10 cellular contexts compared by ENCODE assay signal in genomic region chr3:177516130-177517011, GRCh38.
A peak's percentile ranks its signal among the peaks of the same experiment; 100 is the strongest.
DNase-seq lines count a peak whose midpoint lies in the region; ATAC-seq and TF ChIP-seq lines count a peak whose summit lies in the region.
"Had no signal": no experiment of that assay in that cellular context is flagged by ENCODE, and none has a peak within 500 bp of the region (broad histone marks: within the 10 kb centered on the region; RNA-seq: fewer than 3 reads in every experiment).

No MANE protein-coding gene starts in this region.

- ATAC-seq in GM18505 (IDR thresholded peaks at IDR 0.05; ENCODE audit: unreplicated experiment) (no peak), GM21717 (IDR thresholded peaks at IDR 0.05; ENCODE audit: unreplicated experiment) (no peak)
- ATAC-seq: T-cell had no signal

- no peaks in the 10 kb centered on the region for H3K9me3 ChIP-seq in adrenal gland (replicated peaks in 1 of 3)

- no peaks in the 10 kb centered on the region for H3K36me3 Mint-ChIP-seq in activated T-helper 1 cell treated with anti-CD3 and anti-CD28 coated beads, Interleukin-12 subunit alpha, Interleukin-12 subunit beta, Interleukin-2, Interleukin-4 antibody, amounts not matched to agents 30 ng/mL and 10 ng/mL and 1 ng/mL, durations not matched to agents 14 hours and 24 hours and 36 hours (ENCODE audit: low read depth)
- H3K36me3 Mint-ChIP-seq: activated naive CD4-positive, alpha-beta T cell treated with anti-CD3 and anti-CD28 coated beads, Interleukin-2, amount 50 U/mL, for 24 hours; T-cell had no signal

- H3K27me3 Mint-ChIP-seq in activated T-helper 1 cell treated with anti-CD3 and anti-CD28 coated beads, Interleukin-12 subunit alpha, Interleukin-12 subunit beta, Interleukin-2, Interleukin-4 antibody, amounts not matched to agents 30 ng/mL and 10 ng/mL and 1 ng/mL, durations not matched to agents 14 hours and 24 hours and 36 hours (ENCODE audit: insufficient read depth) = no peaks in the 10 kb centered on the region
- H3K27me3 Mint-ChIP-seq: activated naive CD4-positive, alpha-beta T cell treated with anti-CD3 and anti-CD28 coated beads, Interleukin-2, amount 50 U/mL, for 24 hours; T-cell had no signal

- no peaks in the 10 kb centered on the region for H3K36me3 ChIP-seq in adrenal gland (replicated peaks in 1 of 2)
- no peaks in the 10 kb centered on the region for H3K36me3 ChIP-seq in rectal smooth muscle tissue (ENCODE audit: control insufficient read depth, insufficient read depth, low read length)

- H3K9me3 Mint-ChIP-seq in activated T-helper 1 cell treated with anti-CD3 and anti-CD28 coated beads, Interleukin-12 subunit alpha, Interleukin-12 subunit beta, Interleukin-2, Interleukin-4 antibody, amounts not matched to agents 30 ng/mL and 10 ng/mL and 1 ng/mL, durations not matched to agents 14 hours and 24 hours and 36 hours = no peaks in the 10 kb centered on the region
- H3K9me3 Mint-ChIP-seq: activated naive CD4-positive, alpha-beta T cell treated with anti-CD3 and anti-CD28 coated beads, Interleukin-2, amount 50 U/mL, for 24 hours had no signal

- TF ChIP-seq POLR2A in adrenal gland (IDR thresholded peaks at IDR 0.05) (peak in 1 of 2 donors; percentile 26), GM18505 (IDR thresholded peaks at IDR 0.05; ENCODE audit: borderline replicate concordance, extremely low read depth, insufficient read depth, insufficient read length) (no peak)

- no peak overlapping the region for H3K4me3 Mint-ChIP-seq in activated T-helper 1 cell treated with anti-CD3 and anti-CD28 coated beads, Interleukin-12 subunit alpha, Interleukin-12 subunit beta, Interleukin-2, Interleukin-4 antibody, amounts not matched to agents 30 ng/mL and 10 ng/mL and 1 ng/mL, durations not matched to agents 14 hours and 24 hours and 36 hours
- H3K4me3 Mint-ChIP-seq: activated naive CD4-positive, alpha-beta T cell treated with anti-CD3 and anti-CD28 coated beads, Interleukin-2, amount 50 U/mL, for 24 hours; T-cell had no signal

- no peak overlapping the region for H3K27ac Mint-ChIP-seq in activated T-helper 1 cell treated with anti-CD3 and anti-CD28 coated beads, Interleukin-12 subunit alpha, Interleukin-12 subunit beta, Interleukin-2, Interleukin-4 antibody, amounts not matched to agents 30 ng/mL and 10 ng/mL and 1 ng/mL, durations not matched to agents 14 hours and 24 hours and 36 hours
- H3K27ac Mint-ChIP-seq: activated naive CD4-positive, alpha-beta T cell treated with anti-CD3 and anti-CD28 coated beads, Interleukin-2, amount 50 U/mL, for 24 hours; T-cell had no signal

- H3K27ac ChIP-seq in adrenal gland (peak overlapping the region in 2 of 5 donors; percentile 30 to 80), rectal smooth muscle tissue (ENCODE audit: low read depth, low read length) (peak overlapping the region; percentile 72)

- no peak overlapping the region for H3K4me3 ChIP-seq in adrenal gland
- no peak overlapping the region for H3K4me3 ChIP-seq in rectal smooth muscle tissue (ENCODE audit: low read length)

- TF ChIP-seq CTCF in adrenal gland (IDR thresholded peaks at IDR 0.05) = no peak

- H3K27me3 ChIP-seq in adrenal gland (no peaks in the 10 kb centered on the region), rectal smooth muscle tissue (ENCODE audit: control insufficient read depth, insufficient read depth, low read length) (no peaks in the 10 kb centered on the region)

- intact Hi-C loops in adrenal gland (cut with DNase I) (no loop called here), cardiac septum (cut with DNase I) (loop anchor here (5.0 kb wide), 1 partner anchor 154 kb away; no protein-coding TSS in a partner anchor)
- intact Hi-C loops in activated T-helper 1 cell treated with anti-CD3 and anti-CD28 coated beads, Interleukin-12 subunit alpha, Interleukin-12 subunit beta, Interleukin-2, Interleukin-4 antibody, amounts not matched to agents 30 ng/mL and 10 ng/mL and 1 ng/mL, durations not matched to agents 14 hours and 24 hours and 36 hours (cut with micrococcal nuclease) = no loop called here

- H3K9ac ChIP-seq in rectal smooth muscle tissue (ENCODE audit: low read length) = no peak overlapping the region

- peaks cover 6 to 33% of the 10 kb centered on the region in 2 donors for H3K4me1 ChIP-seq in adrenal gland (replicated peaks in 1 of 2)
- peaks cover 18% of the 10 kb centered on the region for H3K4me1 ChIP-seq in rectal smooth muscle tissue (ENCODE audit: control insufficient read depth, insufficient read depth, low read length)

- peak; percentile 67 for DNase-seq in Daoy (ENCODE audit: low read depth)
- DNase-seq in adrenal gland = peak; percentile 43 to 80 (median 68)
- peak; percentile 80 for DNase-seq in cardiac septum (ENCODE audit: low spot score)
- no peak for DNase-seq in activated T-helper 1 cell treated with anti-CD3 and anti-CD28 coated beads, Interleukin-12 subunit alpha, Interleukin-12 subunit beta, Interleukin-2, Interleukin-4 antibody, amounts not matched to agents 30 ng/mL and 10 ng/mL and 1 ng/mL, durations not matched to agents 14 hours and 24 hours and 36 hours (ENCODE audit: low spot score)
- no peak for DNase-seq in activated CD4-positive, alpha-beta T cell treated with anti-CD3 and anti-CD28 coated beads for 48 hours
- DNase-seq: T-cell had no signal

- 36 to 42% (median 40%) methylated on average over 9 to 15 of the region's 15 CpGs for WGBS in adrenal gland, 4 donors

- no peaks in the 10 kb centered on the region for H3K4me1 Mint-ChIP-seq in activated T-helper 1 cell treated with anti-CD3 and anti-CD28 coated beads, Interleukin-12 subunit alpha, Interleukin-12 subunit beta, Interleukin-2, Interleukin-4 antibody, amounts not matched to agents 30 ng/mL and 10 ng/mL and 1 ng/mL, durations not matched to agents 14 hours and 24 hours and 36 hours (ENCODE audit: low read depth)
- H3K4me1 Mint-ChIP-seq: activated naive CD4-positive, alpha-beta T cell treated with anti-CD3 and anti-CD28 coated beads, Interleukin-2, amount 50 U/mL, for 24 hours had no signal

Comparison
In these comparisons a context has a peak if more than half of its experiments do, and no peak if none do; other contexts are left out.
1. DNase-seq: peak in Daoy (single experiment), adrenal gland (7 of 7) and cardiac septum (single experiment); none in activated T-helper 1 cell treated with anti-CD3 and anti-CD28 coated beads, Interleukin-12 subunit alpha, Interleukin-12 subunit beta, Interleukin-2, Interleukin-4 antibody, amounts not matched to agents 30 ng/mL and 10 ng/mL and 1 ng/mL, durations not matched to agents 14 hours and 24 hours and 36 hours (single experiment) and activated CD4-positive, alpha-beta T cell treated with anti-CD3 and anti-CD28 coated beads for 48 hours (single experiment).